In genomic region chr2:8229546-8229986, GRCh38 we compare ENCODE assay signal across 8 cellular contexts.
A peak's percentile ranks its signal among the peaks of the same experiment; 100 is the strongest.
DNase-seq lines count a peak whose midpoint lies in the region; ATAC-seq and TF ChIP-seq lines count a peak whose summit lies in the region.

No MANE protein-coding gene starts in this region.

- H3K9me3 Mint-ChIP-seq in activated CD4-positive, alpha-beta T cell treated with anti-CD3 and anti-CD28 coated beads for 36 hours (ENCODE audit: low read depth): no peaks in the 10 kb centered on the region
- no peaks in the 10 kb centered on the region for H3K9me3 Mint-ChIP-seq in endothelial cell (ENCODE audit: unreplicated experiment)

- peaks cover 59% of the 10 kb centered on the region for H3K4me1 ChIP-seq in OCI-LY7 (ENCODE audit: insufficient read depth, low read length, poor library complexity, severe bottlenecking)

- peak; percentile 96 for ATAC-seq in activated CD4-positive, alpha-beta T cell treated with anti-CD3 and anti-CD28 coated beads for 36 hours
- peak; percentile 77 for ATAC-seq in HG03025 (IDR thresholded peaks at IDR 0.05; ENCODE audit: low FRiP score, unreplicated experiment)

- intact Hi-C loops in activated CD4-positive, alpha-beta T cell treated with anti-CD3 and anti-CD28 coated beads for 36 hours (cut with DNase I, micrococcal nuclease): no loop called here
- intact Hi-C loops in OCI-LY7 (cut with micrococcal nuclease; ENCODE audit: unreplicated experiment): no loop called here

- H3K27ac ChIP-seq in OCI-LY7 (ENCODE audit: low read depth, low read length, poor library complexity, severe bottlenecking): peak overlapping the region; percentile 97

- H3K9me3 ChIP-seq in OCI-LY7 (ENCODE audit: low read length): no peaks in the 10 kb centered on the region

- DNase-seq in activated CD4-positive, alpha-beta T cell treated with anti-CD3 and anti-CD28 coated beads for 36 hours: peak; percentile 72
- DNase-seq in activated CD4-positive, alpha-beta T cell treated with anti-CD3 and anti-CD28 coated beads for 1 hour: no peak
- DNase-seq in OCI-LY7 (ENCODE audit: low spot score) (peak; percentile 83), inferior parietal cortex (ENCODE audit: extremely low spot score) (peak; percentile 34), endothelial cell (ENCODE audit: low spot score) (no peak)
- peak; percentile 37 for DNase-seq in activated naive CD4-positive, alpha-beta T cell treated with anti-CD3 and anti-CD28 coated beads, Interleukin-2, amount 50 U/mL, for 16 hours
- peak; percentile 37 for DNase-seq in stimulated activated CD8-positive, alpha-beta memory T cell treated with anti-CD3 and anti-CD28 coated beads, Interleukin-4, amount 100 ng/mL, for 24 hours (ENCODE audit: low read depth)

- no peak overlapping the region for H3K4me3 Mint-ChIP-seq in activated CD4-positive, alpha-beta T cell treated with anti-CD3 and anti-CD28 coated beads for 36 hours
- no peak overlapping the region for H3K4me3 Mint-ChIP-seq in endothelial cell (ENCODE audit: unreplicated experiment)

- POLR2A ChIA-PET in activated CD4-positive, alpha-beta T cell treated with anti-CD3 and anti-CD28 coated beads for 36 hours (lab: Charles Lee): no interaction called here
- POLR2A ChIA-PET in OCI-LY7 (lab: Charles Lee): interaction anchor here (0.6 to 1.6 kb wide), 3 partner anchors 11 to 82 kb away, joined by 3 to 5 read pairs (median 4); no protein-coding TSS in a partner anchor

- H3K4me1 Mint-ChIP-seq in activated CD4-positive, alpha-beta T cell treated with anti-CD3 and anti-CD28 coated beads for 36 hours: peaks cover 9% of the 10 kb centered on the region
- H3K4me1 Mint-ChIP-seq in endothelial cell (ENCODE audit: unreplicated experiment): peaks cover 14% of the 10 kb centered on the region

- CTCF ChIA-PET in activated CD4-positive, alpha-beta T cell treated with anti-CD3 and anti-CD28 coated beads for 36 hours (lab: Charles Lee): no interaction called here
- CTCF ChIA-PET in OCI-LY7 (lab: Charles Lee; ENCODE audit: unreplicated experiment): no interaction called here

- no TSS peak for BruUV-seq in OCI-LY7 (replicated peaks; lab: Mats Ljungman, UMichigan)

- H2AFZ ChIP-seq in OCI-LY7 (ENCODE audit: low read length): peak overlapping the region; percentile 82

- TF ChIP-seq CTCF in OCI-LY7 (conservative IDR thresholded peaks at IDR 0.05; ENCODE audit: low read length) (no peak), endothelial cell (IDR thresholded peaks at IDR 0.05; ENCODE audit: unreplicated experiment) (no peak)

- H3K79me2 ChIP-seq in OCI-LY7 (ENCODE audit: insufficient read depth, low read depth, low read length): no peaks in the 10 kb centered on the region

- peak overlapping the region; percentile 79 for H3K4me2 ChIP-seq in OCI-LY7 (ENCODE audit: low read length)

- H3K36me3 Mint-ChIP-seq in activated CD4-positive, alpha-beta T cell treated with anti-CD3 and anti-CD28 coated beads for 36 hours (ENCODE audit: low read depth): no peaks in the 10 kb centered on the region
- no peaks in the 10 kb centered on the region for H3K36me3 Mint-ChIP-seq in endothelial cell (ENCODE audit: low read depth, unreplicated experiment)

- H3K27me3 Mint-ChIP-seq in activated CD4-positive, alpha-beta T cell treated with anti-CD3 and anti-CD28 coated beads for 36 hours: peaks cover 2% of the 10 kb centered on the region
- H3K27me3 Mint-ChIP-seq in endothelial cell (ENCODE audit: unreplicated experiment): peaks cover 3% of the 10 kb centered on the region

- no peak overlapping the region for H3K4me3 ChIP-seq in OCI-LY7 (ENCODE audit: low read depth, low read length, poor library complexity, severe bottlenecking)

- peaks cover 2% of the 10 kb centered on the region; the same call in 1 of the 2 replicates for H3K36me3 ChIP-seq in OCI-LY7 (ENCODE audit: insufficient read depth, low read length)

- H4K20me1 ChIP-seq in OCI-LY7 (ENCODE audit: insufficient read depth, low read length): no peaks in the 10 kb centered on the region

- H3K27ac Mint-ChIP-seq in activated CD4-positive, alpha-beta T cell treated with anti-CD3 and anti-CD28 coated beads for 36 hours: peak overlapping the region; percentile 40
- no peak overlapping the region for H3K27ac Mint-ChIP-seq in endothelial cell (ENCODE audit: unreplicated experiment)

- no peaks in the 10 kb centered on the region for H3K9me2 ChIP-seq in OCI-LY7 (ENCODE audit: insufficient read depth, low read length)

Comparison
In these comparisons a context has a peak if more than half of its experiments do, and no peak if none do; other contexts are left out.
1. DNase-seq: peak in activated CD4-positive, alpha-beta T cell treated with anti-CD3 and anti-CD28 coated beads for 36 hours (single experiment), OCI-LY7 (single experiment), activated naive CD4-positive, alpha-beta T cell treated with anti-CD3 and anti-CD28 coated beads, Interleukin-2, amount 50 U/mL, for 16 hours (single experiment), inferior parietal cortex (single experiment) and stimulated activated CD8-positive, alpha-beta memory T cell treated with anti-CD3 and anti-CD28 coated beads, Interleukin-4, amount 100 ng/mL, for 24 hours (single experiment); none in activated CD4-positive, alpha-beta T cell treated with anti-CD3 and anti-CD28 coated beads for 1 hour (single experiment) and endothelial cell (single experiment).